ENCODE assay signal across 31 cellular contexts in genomic region chr2:61876400-61876799, GRCh38.
"Had no signal": no experiment of that assay in that cellular context is flagged by ENCODE, and none has a peak within 500 bp of the region (broad histone marks: within the 10 kb centered on the region; RNA-seq: fewer than 3 reads in every experiment).

No MANE protein-coding gene starts in this region.

- H3K4me3 ChIP-seq: neural progenitor cell, ovary, psoas muscle, skin epidermis, smooth muscle cell, spleen, suprapubic skin, testis, tibial artery, transverse colon, upper lobe of right lung, uterus had no signal

- H3K27me3 Mint-ChIP-seq: progenitor cell of endocrine pancreas; stimulated activated memory B cell treated with anti-CD40 and anti-IgM and Interleukin-4, amounts not matched to agents 10 μg/mL and 1 μg/mL and 100 μg/mL, for 72 hours; stimulated activated naive CD8-positive, alpha-beta T cell treated with anti-CD3 and anti-CD28 coated beads, Interleukin-15, amount 100 ng/mL, for 72 hours; type B pancreatic cell had no signal

- DNase-seq: natural killer cell; occipital lobe; ovary; posterior cingulate gyrus; psoas muscle; right cardiac atrium; spleen; stimulated activated CD4-positive, alpha-beta T cell treated with anti-CD3 and anti-CD28 coated beads, Interleukin-12 subunit alpha, Interleukin-12 subunit beta, amount 100 ng/mL, for 4 hours; stimulated activated CD4-positive, alpha-beta T cell treated with anti-CD3 and anti-CD28 coated beads, Interleukin-1b, Interleukin-23, amount 100 ng/mL, for 48 hours; stimulated activated CD4-positive, alpha-beta T cell treated with anti-CD3 and anti-CD28 coated beads, Interleukin-4, amount 100 ng/mL, for 1 hour; stimulated activated CD4-positive, alpha-beta T cell treated with anti-CD3 and anti-CD28 coated beads, Interleukin-4, amount 100 ng/mL, for 4 hours; stimulated activated CD8-positive, alpha-beta memory T cell treated with anti-CD3 and anti-CD28 coated beads, Interleukin-4, amount 100 ng/mL, for 48 hours; stimulated activated naive CD4-positive, alpha-beta T cell; stimulated activated naive CD8-positive, alpha-beta T cell treated with anti-CD3 and anti-CD28 coated beads, Interleukin-15, amount 100 ng/mL, for 72 hours; stimulated activated naive CD8-positive, alpha-beta T cell treated with anti-CD3 and anti-CD28 coated beads, Interleukin-15, Interleukin-2, amounts not matched to agents 100 U/mL and 50 U/mL, for 24 hours; substantia nigra; testis; tibial artery; transverse colon; upper lobe of right lung; uterus had no signal

- H3K4me1 ChIP-seq: neural progenitor cell, parathyroid adenoma, psoas muscle, spleen, suprapubic skin, testis, tibial artery, transverse colon, upper lobe of right lung, uterus had no signal

- H3K27ac Mint-ChIP-seq: natural killer cell; nephron; neural progenitor cell; progenitor cell of endocrine pancreas; stimulated activated memory B cell treated with anti-CD40 and anti-IgM and Interleukin-4, amounts not matched to agents 10 μg/mL and 1 μg/mL and 100 μg/mL, for 72 hours; stimulated activated naive CD8-positive, alpha-beta T cell treated with anti-CD3 and anti-CD28 coated beads, Interleukin-15, amount 100 ng/mL, for 72 hours; type B pancreatic cell had no signal

- H3K36me3 ChIP-seq: ovary, uterus had no signal

- H3K9me3 ChIP-seq: ovary, psoas muscle, spleen, suprapubic skin, testis, tibial artery, transverse colon, upper lobe of right lung, uterus had no signal

- H3K9ac ChIP-seq: neural progenitor cell, parathyroid adenoma had no signal

- H2AFZ ChIP-seq: neural progenitor cell, parathyroid adenoma had no signal

- H3K4me1 Mint-ChIP-seq: nephron; neural progenitor cell; stimulated activated memory B cell treated with anti-CD40 and anti-IgM and Interleukin-4, amounts not matched to agents 10 μg/mL and 1 μg/mL and 100 μg/mL, for 72 hours; stimulated activated naive CD8-positive, alpha-beta T cell treated with anti-CD3 and anti-CD28 coated beads, Interleukin-15, amount 100 ng/mL, for 72 hours had no signal

- ATAC-seq: natural killer cell; psoas muscle; right cardiac atrium; sciatic nerve; stimulated activated memory B cell treated with anti-CD40 and anti-IgM and Interleukin-4, amounts not matched to agents 10 μg/mL and 1 μg/mL and 100 μg/mL, for 72 hours; stimulated activated naive CD8-positive, alpha-beta T cell treated with anti-CD3 and anti-CD28 coated beads, Interleukin-15, amount 100 ng/mL, for 72 hours; stimulated activated naive CD8-positive, alpha-beta T cell treated with anti-CD3 and anti-CD28 coated beads, Interleukin-15, Interleukin-2, amounts not matched to agents 100 U/mL and 50 U/mL, for 24 hours; upper lobe of right lung had no signal

- H3K27me3 ChIP-seq: neural progenitor cell, ovary, spleen, suprapubic skin, testis, tibial artery, transverse colon, upper lobe of right lung, uterus had no signal

- H3K4me2 ChIP-seq: neural progenitor cell, smooth muscle cell had no signal

- H3K27ac ChIP-seq: neural progenitor cell, ovary, parathyroid adenoma, psoas muscle, skin epidermis, spleen, suprapubic skin, testis, tibial artery, transverse colon, upper lobe of right lung, uterus had no signal

- H3K9me3 Mint-ChIP-seq: natural killer cell; nephron; neural progenitor cell; stimulated activated memory B cell treated with anti-CD40 and anti-IgM and Interleukin-4, amounts not matched to agents 10 μg/mL and 1 μg/mL and 100 μg/mL, for 72 hours; stimulated activated naive CD8-positive, alpha-beta T cell treated with anti-CD3 and anti-CD28 coated beads, Interleukin-15, amount 100 ng/mL, for 72 hours; type B pancreatic cell had no signal

- H3K4me3 Mint-ChIP-seq: natural killer cell; nephron; neural progenitor cell; stimulated activated memory B cell treated with anti-CD40 and anti-IgM and Interleukin-4, amounts not matched to agents 10 μg/mL and 1 μg/mL and 100 μg/mL, for 72 hours; stimulated activated naive CD8-positive, alpha-beta T cell treated with anti-CD3 and anti-CD28 coated beads, Interleukin-15, amount 100 ng/mL, for 72 hours; type B pancreatic cell had no signal
